1 cellular context compared by ENCODE assay signal in the genomic region with DNA sequence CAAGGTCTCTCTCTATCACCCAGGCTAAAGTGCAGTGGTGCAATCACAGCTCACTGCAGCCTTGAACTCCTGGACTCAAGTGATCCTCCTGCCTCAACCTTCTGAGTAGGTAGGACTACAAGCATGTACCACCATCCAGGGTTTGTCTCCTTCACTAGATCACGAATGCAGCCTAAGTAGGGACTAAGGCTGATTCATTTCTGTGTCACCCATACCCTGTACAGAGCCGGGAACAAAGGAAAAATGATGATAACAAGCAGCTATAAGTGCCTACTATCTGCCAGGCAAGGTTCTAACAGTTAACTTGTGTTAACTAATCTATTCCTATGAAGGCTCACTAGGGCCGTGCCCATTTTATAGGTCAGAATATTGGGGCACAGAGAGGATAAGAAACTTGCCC.
TF ChIP-seq lines count a peak whose summit lies in the region.

No MANE protein-coding gene starts in this region.

TF ChIP-seq in HepG2, 621 proteins besides CTCF, POLR2A, EP300 and RAD21:
- TF ChIP-seq ZNF850 (CRISPR knock-in tag; conservative IDR thresholded peaks at IDR 0.05) (no peak), HNF4A (CRISPR knock-in tag; IDR thresholded peaks at IDR 0.05) (peak; percentile 42; the same call in 1 of the 2 replicates)
TF ChIP-seq in HepG2: peak in this region for 1.
